21 cellular contexts compared by ENCODE assay signal in genomic region chr6:28315628-28316027, GRCh38.
"Had no signal": no experiment of that assay in that cellular context is flagged by ENCODE, and none has a peak within 500 bp of the region (broad histone marks: within the 10 kb centered on the region; RNA-seq: fewer than 3 reads in every experiment).

No MANE protein-coding gene starts in this region.

- H3K4me3 ChIP-seq: mucosa of descending colon, sigmoid colon, upper lobe of right lung had no signal

- H3K9me3 ChIP-seq: sigmoid colon, upper lobe of right lung had no signal

- DNase-seq: activated CD4-positive, alpha-beta T cell treated with anti-CD3 and anti-CD28 coated beads for 1 hour; activated CD4-positive, alpha-beta T cell treated with anti-CD3 and anti-CD28 coated beads, Interleukin-2, amount 50 U/mL, for 48 hours; activated CD8-positive, alpha-beta memory T cell treated with anti-CD3 and anti-CD28 coated beads, Interleukin-2, amount 10 ng/mL, durations not matched to agents 7 days and 5 days; activated effector memory CD4-positive, alpha-beta T cell treated with Interleukin-2 at 50 U/mL for 16 hours; activated T-cell treated with anti-CD3 and anti-CD28 coated beads, Interleukin-2, amount 50 U/mL, for 24 hours; amygdala; cerebellar nuclear complex; dermis blood vessel endothelial cell; glutamatergic neuron; islet precursor cell; mucosa of descending colon; nucleus accumbens; sigmoid colon; stimulated activated CD4-positive, alpha-beta T cell treated with anti-CD3 and anti-CD28 coated beads, Interleukin-2, amount 100 ng/mL, for 48 hours; stimulated activated naive CD4-positive, alpha-beta T cell treated with Interleukin-2 at 50 U/mL for 16 hours; T-helper 2 cell; upper lobe of right lung had no signal

- H3K27me3 Mint-ChIP-seq: brain had no signal

- H3K36me3 Mint-ChIP-seq: activated CD8-positive, alpha-beta memory T cell treated with anti-CD3 and anti-CD28 coated beads, Interleukin-2, amount 10 ng/mL, durations not matched to agents 7 days and 5 days; activated naive CD4-positive, alpha-beta T cell treated with anti-CD3 and anti-CD28 coated beads, Interleukin-2, amount 50 U/mL, for 24 hours; natural killer cell treated with Interleukin-12 subunit alpha and Interleukin-12 subunit beta and Interleukin-15 and Interleukin-18, amount 100 ng/mL, for 72 hours had no signal

- H3K4me1 ChIP-seq: sigmoid colon, upper lobe of right lung had no signal

- H3K27ac ChIP-seq: sigmoid colon, upper lobe of right lung had no signal

- ATAC-seq: activated CD8-positive, alpha-beta memory T cell treated with anti-CD3 and anti-CD28 coated beads, Interleukin-2, amount 10 ng/mL, durations not matched to agents 7 days and 5 days; left lobe of liver; mucosa of descending colon; natural killer cell treated with Interleukin-12 subunit alpha and Interleukin-12 subunit beta and Interleukin-15 and Interleukin-18, amount 100 ng/mL, for 72 hours; upper lobe of right lung had no signal

- H3K36me3 ChIP-seq: upper lobe of right lung had no signal

- H3K27me3 ChIP-seq: sigmoid colon, upper lobe of right lung had no signal

- H3K4me3 Mint-ChIP-seq: activated CD8-positive, alpha-beta memory T cell treated with anti-CD3 and anti-CD28 coated beads, Interleukin-2, amount 10 ng/mL, durations not matched to agents 7 days and 5 days; activated naive CD4-positive, alpha-beta T cell treated with anti-CD3 and anti-CD28 coated beads, Interleukin-2, amount 50 U/mL, for 24 hours; activated T-cell treated with anti-CD3 and anti-CD28 coated beads, Interleukin-2, amount 50 U/mL, for 24 hours; brain; natural killer cell treated with Interleukin-12 subunit alpha and Interleukin-12 subunit beta and Interleukin-15 and Interleukin-18, amount 100 ng/mL, for 72 hours had no signal

- H3K27ac Mint-ChIP-seq: activated CD8-positive, alpha-beta memory T cell treated with anti-CD3 and anti-CD28 coated beads, Interleukin-2, amount 10 ng/mL, durations not matched to agents 7 days and 5 days; activated naive CD4-positive, alpha-beta T cell treated with anti-CD3 and anti-CD28 coated beads, Interleukin-2, amount 50 U/mL, for 24 hours; activated T-cell treated with anti-CD3 and anti-CD28 coated beads, Interleukin-2, amount 50 U/mL, for 24 hours; brain; natural killer cell treated with Interleukin-12 subunit alpha and Interleukin-12 subunit beta and Interleukin-15 and Interleukin-18, amount 100 ng/mL, for 72 hours had no signal

- H3K4me1 Mint-ChIP-seq: activated CD8-positive, alpha-beta memory T cell treated with anti-CD3 and anti-CD28 coated beads, Interleukin-2, amount 10 ng/mL, durations not matched to agents 7 days and 5 days; activated naive CD4-positive, alpha-beta T cell treated with anti-CD3 and anti-CD28 coated beads, Interleukin-2, amount 50 U/mL, for 24 hours; brain had no signal

- H3K9me3 Mint-ChIP-seq: activated naive CD4-positive, alpha-beta T cell treated with anti-CD3 and anti-CD28 coated beads, Interleukin-2, amount 50 U/mL, for 24 hours; activated T-cell treated with anti-CD3 and anti-CD28 coated beads, Interleukin-2, amount 50 U/mL, for 24 hours; natural killer cell treated with Interleukin-12 subunit alpha and Interleukin-12 subunit beta and Interleukin-15 and Interleukin-18, amount 100 ng/mL, for 72 hours had no signal
